In the genomic region with DNA sequence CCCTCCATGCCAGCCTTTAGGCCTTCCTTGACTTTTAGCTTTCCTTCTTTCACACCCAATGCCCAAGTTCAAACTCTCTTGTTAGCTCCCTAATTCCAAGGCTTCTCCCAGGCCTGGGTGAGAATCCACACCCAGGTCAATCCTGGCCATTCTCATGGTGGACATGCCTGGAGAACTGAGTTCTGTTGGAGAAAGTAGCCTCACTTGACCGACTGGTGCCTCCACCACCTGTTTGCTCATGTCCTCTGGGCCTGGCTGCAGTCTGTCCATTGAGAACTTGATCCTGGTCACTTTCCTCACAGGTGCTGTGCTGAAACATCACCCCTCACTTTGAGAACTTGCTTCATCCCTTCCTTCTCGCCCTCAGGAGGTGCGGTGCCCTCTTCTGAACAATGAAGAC, we compare ENCODE assay signal across 28 cellular contexts.
"Had no signal": no experiment of that assay in that cellular context is flagged by ENCODE, and none has a peak within 500 bp of the region (broad histone marks: within the 10 kb centered on the region; RNA-seq: fewer than 3 reads in every experiment).

No MANE protein-coding gene starts in this region.

- H3K27me3 ChIP-seq: adrenal gland, body of pancreas, gastroesophageal sphincter had no signal

- H3K9me3 ChIP-seq: adrenal gland, body of pancreas had no signal

- H3K4me1 Mint-ChIP-seq: activated B cell treated with CpG ODN at 0.5 μM for 24 hours; activated CD4-positive, alpha-beta memory T cell treated with anti-CD3 and anti-CD28 coated beads, Interleukin-2, amount 10 ng/mL, durations not matched to agents 7 days and 5 days; activated CD4-positive, alpha-beta T cell treated with anti-CD3 and anti-CD28 coated beads, Interleukin-2, amount 10 ng/mL, durations not matched to agents 7 days and 5 days; activated naive CD4-positive, alpha-beta T cell treated with anti-CD3 and anti-CD28 coated beads, Interleukin-2, amount 50 U/mL, for 24 hours; activated naive CD8-positive, alpha-beta T cell treated with anti-CD3 and anti-CD28 coated beads for 36 hours; activated naive CD8-positive, alpha-beta T cell treated with anti-CD3 and anti-CD28 coated beads, Interleukin-2, amount 50 U/mL, for 24 hours; activated T-helper 17 cell treated with anti-CD3 and anti-CD28 coated beads, Interleukin-2, amount 50 U/mL, for 72 hours had no signal

- H3K9me3 Mint-ChIP-seq: activated T-helper 17 cell treated with anti-CD3 and anti-CD28 coated beads, Interleukin-2, amount 50 U/mL, for 72 hours; T-helper 2 cell treated with Interferon-gamma antibody and Interleukin-4, amounts not matched to agents 5 μg/mL and 100 μg/mL, for 36 hours had no signal

- H3K4me1 ChIP-seq: adrenal gland, body of pancreas had no signal

- H3K4me3 Mint-ChIP-seq: activated B cell treated with CpG ODN at 0.5 μM for 24 hours; activated CD4-positive, alpha-beta memory T cell treated with anti-CD3 and anti-CD28 coated beads, Interleukin-2, amount 10 ng/mL, durations not matched to agents 7 days and 5 days; activated CD4-positive, alpha-beta T cell treated with anti-CD3 and anti-CD28 coated beads, Interleukin-2, amount 10 ng/mL, durations not matched to agents 7 days and 5 days; activated naive CD4-positive, alpha-beta T cell treated with anti-CD3 and anti-CD28 coated beads for 36 hours; activated naive CD4-positive, alpha-beta T cell treated with anti-CD3 and anti-CD28 coated beads, Interleukin-2, amount 50 U/mL, for 24 hours; activated naive CD8-positive, alpha-beta T cell treated with anti-CD3 and anti-CD28 coated beads for 36 hours; activated naive CD8-positive, alpha-beta T cell treated with anti-CD3 and anti-CD28 coated beads, Interleukin-2, amount 50 U/mL, for 24 hours; activated T-cell treated with anti-CD3 and anti-CD28 coated beads, Interleukin-2, amount 50 U/mL, for 4 hours; activated T-helper 17 cell treated with anti-CD3 and anti-CD28 coated beads, Interleukin-2, amount 50 U/mL, for 72 hours; effector memory CD8-positive, alpha-beta T cell; T-helper 17 cell; T-helper 2 cell treated with Interferon-gamma antibody and Interleukin-4, amounts not matched to agents 5 μg/mL and 100 μg/mL, for 36 hours had no signal

- DNase-seq: activated B cell treated with CpG ODN at 0.5 μM for 24 hours; activated CD4-positive, alpha-beta memory T cell treated with anti-CD3 and anti-CD28 coated beads, Interleukin-2, amount 10 ng/mL, durations not matched to agents 7 days and 5 days; activated CD4-positive, alpha-beta T cell treated with anti-CD3 and anti-CD28 coated beads, Interleukin-2, amount 10 ng/mL, durations not matched to agents 7 days and 5 days; activated CD4-positive, alpha-beta T cell treated with anti-CD3 and anti-CD28 coated beads, Interleukin-2, amount 50 U/mL, for 4 hours; activated effector memory CD4-positive, alpha-beta T cell treated with Interleukin-2 at 50 U/mL for 16 hours; activated naive CD4-positive, alpha-beta T cell treated with anti-CD3 and anti-CD28 coated beads for 36 hours; activated naive CD8-positive, alpha-beta T cell treated with anti-CD3 and anti-CD28 coated beads for 36 hours; activated naive CD8-positive, alpha-beta T cell treated with anti-CD3 and anti-CD28 coated beads, Interleukin-2, amount 50 U/mL, for 24 hours; activated T-cell treated with anti-CD3 and anti-CD28 coated beads, Interleukin-2, amount 50 U/mL, for 4 hours; amygdala; aorta; body of pancreas; caudate nucleus; cortex of kidney; dermis blood vessel endothelial cell; effector CD4-positive, alpha-beta T cell; effector memory CD8-positive, alpha-beta T cell; foreskin fibroblast; T-helper 1 cell; T-helper 17 cell; T1000; WERI-Rb-1 had no signal

- H3K4me3 ChIP-seq: adrenal gland, body of pancreas, gastroesophageal sphincter had no signal

- H3K27ac ChIP-seq: adrenal gland, body of pancreas, epithelial cell of prostate, gastroesophageal sphincter, WERI-Rb-1 had no signal

- H3K27ac Mint-ChIP-seq: activated B cell treated with CpG ODN at 0.5 μM for 24 hours; activated CD4-positive, alpha-beta memory T cell treated with anti-CD3 and anti-CD28 coated beads, Interleukin-2, amount 10 ng/mL, durations not matched to agents 7 days and 5 days; activated CD4-positive, alpha-beta T cell treated with anti-CD3 and anti-CD28 coated beads, Interleukin-2, amount 10 ng/mL, durations not matched to agents 7 days and 5 days; activated naive CD4-positive, alpha-beta T cell treated with anti-CD3 and anti-CD28 coated beads for 36 hours; activated naive CD4-positive, alpha-beta T cell treated with anti-CD3 and anti-CD28 coated beads, Interleukin-2, amount 50 U/mL, for 24 hours; activated naive CD8-positive, alpha-beta T cell treated with anti-CD3 and anti-CD28 coated beads for 36 hours; activated naive CD8-positive, alpha-beta T cell treated with anti-CD3 and anti-CD28 coated beads, Interleukin-2, amount 50 U/mL, for 24 hours; activated T-helper 17 cell treated with anti-CD3 and anti-CD28 coated beads, Interleukin-2, amount 50 U/mL, for 72 hours; effector memory CD8-positive, alpha-beta T cell; T-helper 17 cell; T-helper 2 cell treated with Interferon-gamma antibody and Interleukin-4, amounts not matched to agents 5 μg/mL and 100 μg/mL, for 36 hours had no signal

- H3K36me3 Mint-ChIP-seq: activated naive CD4-positive, alpha-beta T cell treated with anti-CD3 and anti-CD28 coated beads, Interleukin-2, amount 50 U/mL, for 24 hours; activated naive CD8-positive, alpha-beta T cell treated with anti-CD3 and anti-CD28 coated beads for 36 hours had no signal

- H3K36me3 ChIP-seq: adrenal gland, gastroesophageal sphincter, WERI-Rb-1 had no signal
